Comparison of ENCODE assay signal across 12 cellular contexts in the genomic region with DNA sequence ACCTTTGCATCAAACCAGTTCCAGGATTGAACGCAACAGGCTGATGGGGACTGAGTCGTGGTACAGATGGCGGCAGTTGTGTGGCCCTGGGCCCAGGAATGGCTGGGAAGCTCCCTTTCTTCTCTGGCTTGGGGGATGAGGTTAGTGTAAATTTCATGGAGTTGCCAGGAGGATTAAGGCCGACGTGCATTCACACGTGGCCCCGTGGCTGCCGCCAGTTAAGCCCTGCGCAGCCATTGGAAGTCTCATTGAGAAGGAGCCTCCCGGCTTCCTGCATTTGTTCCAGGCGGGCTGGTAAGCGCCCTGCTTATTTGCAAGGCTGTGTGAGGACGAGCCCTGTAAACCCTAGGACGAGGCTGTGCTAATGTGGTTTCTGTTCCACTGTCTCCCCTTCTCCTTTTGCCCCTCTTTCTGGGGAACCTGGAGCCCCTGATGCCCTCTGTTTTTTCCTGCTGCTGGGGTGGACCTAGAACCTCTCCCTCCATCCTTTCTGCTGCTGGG. TPM values are rescaled to one million over a fixed set of nuclear protein-coding genes. Genes with fewer than 3 reads are reported as not detected.
A peak's percentile ranks its signal among the peaks of the same experiment; 100 is the strongest.
DNase-seq lines count a peak whose midpoint lies in the region; ATAC-seq, FAIRE-seq and TF ChIP-seq lines count a peak whose summit lies in the region.
"Had no signal": no experiment of that assay in that cellular context is flagged by ENCODE, and none has a peak within 500 bp of the region (broad histone marks: within the 10 kb centered on the region; RNA-seq: fewer than 3 reads in every experiment).

No MANE protein-coding gene starts in this region.

- H2AFZ ChIP-seq in OCI-LY3 (ENCODE audit: low read depth, low read length) = no peak overlapping the region

- DNase-seq in GM06990 (ENCODE audit: extremely low read depth, insufficient read length) (no peak), epithelial cell of prostate (ENCODE audit: low read depth, low spot score) (no peak), retinal pigment epithelial cell (ENCODE audit: low read depth) (peak; percentile 69), pancreas (no peak), cerebellar nuclear complex (lab: John Stamatoyannopoulos, UW) (no peak)
- DNase-seq in activated CD4-positive, alpha-beta memory T cell treated with anti-CD3 and anti-CD28 coated beads for 36 hours = no peak
- DNase-seq: activated CD4-positive, alpha-beta T cell treated with anti-CD3 and anti-CD28 coated beads, Interleukin-2, amount 50 U/mL, for 1 hour; MM.1S; natural killer cell had no signal

- no peaks in the 10 kb centered on the region for H3K36me3 Mint-ChIP-seq in activated CD4-positive, alpha-beta memory T cell treated with anti-CD3 and anti-CD28 coated beads for 36 hours
- H3K36me3 Mint-ChIP-seq: natural killer cell had no signal

- H3K27ac Mint-ChIP-seq in activated CD4-positive, alpha-beta memory T cell treated with anti-CD3 and anti-CD28 coated beads for 36 hours = no peak overlapping the region
- H3K27ac Mint-ChIP-seq: natural killer cell had no signal

- H3K36me3 ChIP-seq in GM06990 (ENCODE audit: control insufficient read depth, insufficient read depth, low read length) (peaks cover 13% of the 10 kb centered on the region), OCI-LY3 (replicated peaks; ENCODE audit: low read depth, low read length) (no peaks in the 10 kb centered on the region), pancreas (no peaks in the 10 kb centered on the region)

- TF ChIP-seq CTCF in GM06990 (IDR thresholded peaks at IDR 0.05; ENCODE audit: insufficient read depth, low read length, poor library complexity, severe bottlenecking) (no peak), OCI-LY3 (IDR thresholded peaks at IDR 0.05; ENCODE audit: low read depth, low read length) (no peak), retinal pigment epithelial cell (conservative IDR thresholded peaks at IDR 0.05; ENCODE audit: low read depth, low read length) (no peak), pancreas (IDR thresholded peaks at IDR 0.05) (no peak)

- H3K27ac ChIP-seq in OCI-LY3 (ENCODE audit: low read length) (no peak overlapping the region), epithelial cell of prostate (peak overlapping the region; percentile 96), pancreas (no peak overlapping the region)

- H3K4me1 ChIP-seq in OCI-LY3 (ENCODE audit: low read length) (peaks cover 18% of the 10 kb centered on the region), pancreas (peaks cover 0 to 10% (median 7%) of the 10 kb centered on the region in 3 donors)

- CTCF ChIA-PET in activated CD4-positive, alpha-beta memory T cell treated with anti-CD3 and anti-CD28 coated beads for 36 hours (lab: Charles Lee) = no interaction called here

- peaks cover 23% of the 10 kb centered on the region for H3K4me1 Mint-ChIP-seq in activated CD4-positive, alpha-beta memory T cell treated with anti-CD3 and anti-CD28 coated beads for 36 hours (ENCODE audit: low read depth)

- intact Hi-C loops in pancreas (cut with DNase I) = no loop called here
- intact Hi-C loops in activated CD4-positive, alpha-beta memory T cell treated with anti-CD3 and anti-CD28 coated beads for 36 hours (cut with micrococcal nuclease) = loop anchor here (5.0 kb wide), 1 partner anchor 44 kb away; no protein-coding TSS in a partner anchor

- H3K27me3 Mint-ChIP-seq in activated CD4-positive, alpha-beta memory T cell treated with anti-CD3 and anti-CD28 coated beads for 36 hours = peaks cover 13% of the 10 kb centered on the region

- H3K4me3 Mint-ChIP-seq in activated CD4-positive, alpha-beta memory T cell treated with anti-CD3 and anti-CD28 coated beads for 36 hours = no peak overlapping the region
- H3K4me3 Mint-ChIP-seq: natural killer cell had no signal

- no peak for ATAC-seq in pancreas
- ATAC-seq in GM19463 (IDR thresholded peaks at IDR 0.05; ENCODE audit: unreplicated experiment) = no peak
- ATAC-seq: natural killer cell had no signal

- H3K9ac ChIP-seq in OCI-LY3 (ENCODE audit: low read length) = no peak overlapping the region

- 72 to 78% methylated on average over 14 of the region's 14 CpGs for WGBS in pancreas, 2 donors

- FAIRE-seq in pancreas (lab: Jason Lieb, UNC) = no peak
- FAIRE-seq: G401.6 had no signal

- POLR2A ChIA-PET in activated CD4-positive, alpha-beta memory T cell treated with anti-CD3 and anti-CD28 coated beads for 36 hours (lab: Charles Lee) = no interaction called here

- no peaks in the 10 kb centered on the region for H4K20me1 ChIP-seq in OCI-LY3 (ENCODE audit: insufficient read depth, low read length)

- no peaks in the 10 kb centered on the region for H3K9me3 ChIP-seq in OCI-LY3 (ENCODE audit: insufficient read depth, low read length)
- no peaks in the 10 kb centered on the region for H3K9me3 ChIP-seq in pancreas

- H3K4me2 ChIP-seq in OCI-LY3 (ENCODE audit: low read length) = peak overlapping the region; percentile 51

- H3K27me3 ChIP-seq in GM06990 (replicated peaks; ENCODE audit: control insufficient read depth, insufficient read depth, low read length) (no peaks in the 10 kb centered on the region), OCI-LY3 (ENCODE audit: low read depth, low read length) (no peaks in the 10 kb centered on the region), pancreas (peaks cover 0 to 10% (median 0%) of the 10 kb centered on the region in 4 donors)

- H3K9me3 Mint-ChIP-seq in activated CD4-positive, alpha-beta memory T cell treated with anti-CD3 and anti-CD28 coated beads for 36 hours = no peaks in the 10 kb centered on the region
- H3K9me3 Mint-ChIP-seq: natural killer cell had no signal

- H3K4me3 ChIP-seq in GM06990 (replicated peaks; ENCODE audit: low read depth, low read length) (peak overlapping the region; percentile 50), OCI-LY3 (ENCODE audit: low read length) (peak overlapping the region; percentile 58), retinal pigment epithelial cell (ENCODE audit: low read length) (no peak overlapping the region), pancreas (no peak overlapping the region)

- H3K79me2 ChIP-seq in OCI-LY3 (ENCODE audit: low read length) = no peaks in the 10 kb centered on the region

RNA-seq across cellular contexts. Expression of a gene that starts 5.7 kb away (rescaled TPM):
- 10 to 100 TPM in 1 of 6 donors, 1 to 10 TPM in 5; 1.8 to 17.4 (median 5.9) TPM for total RNA-seq in pancreas
- polyA plus RNA-seq in pancreas = 1 to 10 TPM; 6.9 to 7.7 TPM
- total RNA-seq in activated CD4-positive, alpha-beta memory T cell treated with anti-CD3 and anti-CD28 coated beads for 36 hours = 10 to 100 TPM in 1 of 2 experiments, 1 to 10 TPM in 1; 9.2 to 10.9 TPM

Comparison
In these comparisons a context has a peak if more than half of its experiments do, and no peak if none do; other contexts are left out.
1. H3K4me3 ChIP-seq: peak in GM06990 (single experiment) and OCI-LY3 (single experiment); none in retinal pigment epithelial cell (single experiment) and pancreas (0 of 4).